Comparison of ENCODE assay signal across 1 cellular context in genomic region chr19:55476100-55476775, GRCh38.
TF ChIP-seq lines count a peak whose summit lies in the region.

TSS of gene ZNF628 (plus strand) at chr19:55476617. CDS start at chr19:55479911, 3,294 bp downstream.

TF ChIP-seq in K562, 482 proteins besides CTCF, POLR2A, EP300 and RAD21 (continued from another document and continues in another):
- TF ChIP-seq ATF7 (IDR thresholded peaks at IDR 0.05) (peak; percentile 71), NCOA1 (IDR thresholded peaks at IDR 0.05; ENCODE audit: low read depth) (peak; percentile 58), ZNF232 (CRISPR knock-in tag; IDR thresholded peaks at IDR 0.05) (0 out of 2 replicates have a peak, but pooled peaks have one; percentile 70), E2F8 (IDR thresholded peaks at IDR 0.05; ENCODE audit: low read depth, partially characterized antibody) (no peak), SUPT5H (IDR thresholded peaks at IDR 0.05) (peak; percentile 57), KHSRP (IDR thresholded peaks at IDR 0.05) (peak; percentile 64), ZNF316 (IDR thresholded peaks at IDR 0.05) (no peak), TFAP4 (CRISPR knock-in tag; IDR thresholded peaks at IDR 0.05; ENCODE audit: borderline replicate concordance) (peak; percentile 78), CBFB (CRISPR knock-in tag; IDR thresholded peaks at IDR 0.05) (peak; percentile 63), ZNF717 (CRISPR knock-in tag; IDR thresholded peaks at IDR 0.05) (peak; percentile 41; the same call in 1 of the 2 replicates), ZFX (CRISPR knock-in tag; IDR thresholded peaks at IDR 0.05) (peak; percentile 99), MTA1 (IDR thresholded peaks at IDR 0.05; ENCODE audit: borderline replicate concordance) (peak; percentile 97), HMGN3 (IDR thresholded peaks at IDR 0.05; ENCODE audit: borderline replicate concordance, extremely low read depth, insufficient read length, low read depth, low read length) (peak; percentile 79), HDAC1 (IDR thresholded peaks at IDR 0.05) (peak in 1 of 2 experiments; percentile 77; a peak in 2 of 4 replicates), MEF2D (tag; conservative IDR thresholded peaks at IDR 0.05; ENCODE audit: low read depth) (0 out of 2 replicates have a peak, but pooled peaks have one; percentile 37), TBP (optimal IDR thresholded peaks at IDR 0.05; ENCODE audit: low read depth, low read length) (peak; percentile 56), NFRKB (IDR thresholded peaks at IDR 0.05; ENCODE audit: low read depth) (peak; percentile 76), ZNF263 (CRISPR knock-in tag; IDR thresholded peaks at IDR 0.05; ENCODE audit: borderline replicate concordance) (0 out of 2 replicates have a peak, but pooled peaks have one; percentile 26), STAG1 (CRISPR knock-in tag; IDR thresholded peaks at IDR 0.05; ENCODE audit: borderline replicate concordance) (0 out of 2 replicates have a peak, but pooled peaks have one; percentile 7), NRF1 (conservative IDR thresholded peaks at IDR 0.05 in 1 of 2, IDR thresholded peaks at IDR 0.05 in 1 of 2) (peak; percentile 80 to 85), ZBTB12 (CRISPR knock-in tag; IDR thresholded peaks at IDR 0.05) (peak; percentile 98), CREM (IDR thresholded peaks at IDR 0.05; ENCODE audit: low read depth) (peak; percentile 99), NBN (IDR thresholded peaks at IDR 0.05; ENCODE audit: low read depth) (peak; percentile 50; the same call in 1 of the 2 replicates), CAMTA2 (CRISPR knock-in tag; conservative IDR thresholded peaks at IDR 0.05) (peak; percentile 59; the same call in 1 of the 2 replicates), DMBX1 (CRISPR knock-in tag; IDR thresholded peaks at IDR 0.05; ENCODE audit: borderline replicate concordance) (peak; percentile 89; the same call in 1 of the 2 replicates), PTRF (tag; IDR thresholded peaks at IDR 0.05) (peak; percentile 40; the same call in 1 of the 2 replicates), MYC (IDR thresholded peaks at IDR 0.05; ENCODE audit: low read depth, low read length) (peak; percentile 98), MYC (CRISPR knock-in tag; IDR thresholded peaks at IDR 0.05; ENCODE audit: borderline replicate concordance, low read depth) (peak; percentile 99), ZMIZ1 (IDR thresholded peaks at IDR 0.05; ENCODE audit: low read depth in 2 of 2, low read length in 2 of 2) (0 out of 4 replicates have a peak, but pooled peaks of 1 of the 2 experiments have one; percentile 49), SMAD1 (IDR thresholded peaks at IDR 0.05; ENCODE audit: low read depth, low read length, partially characterized antibody) (no peak), ZBTB5 (IDR thresholded peaks at IDR 0.05) (no peak), NEUROD1 (IDR thresholded peaks at IDR 0.05; ENCODE audit: borderline replicate concordance, low read depth, low read length, partially characterized antibody) (peak; percentile 13), POLR3G (IDR thresholded peaks at IDR 0.05; ENCODE audit: extremely low read depth, insufficient read length, insufficient replicate concordance) (no peak), RERE (CRISPR knock-in tag; IDR thresholded peaks at IDR 0.05; ENCODE audit: borderline replicate concordance) (no peak), CC2D1A (IDR thresholded peaks at IDR 0.05) (no peak), FOXK1 (CRISPR knock-in tag; IDR thresholded peaks at IDR 0.05; ENCODE audit: borderline replicate concordance) (0 out of 2 replicates have a peak, but pooled peaks have one; percentile 74), NELFE (IDR thresholded peaks at IDR 0.05; ENCODE audit: insufficient read depth, insufficient read length) (no peak), CSDE1 (IDR thresholded peaks at IDR 0.05) (peak in 1 of 2 experiments; percentile 65; a peak in 1 of 4 replicates), TOE1 (IDR thresholded peaks at IDR 0.05; ENCODE audit: borderline replicate concordance) (no peak; the same call in 1 of the 2 replicates), TOE1 (CRISPR knock-in tag; IDR thresholded peaks at IDR 0.05; ENCODE audit: borderline replicate concordance, low read depth) (peak; percentile 80; the same call in 1 of the 2 replicates), FOS (IDR thresholded peaks at IDR 0.05; ENCODE audit: extremely low read depth, insufficient read length) (peak; percentile 61), MXD1 (CRISPR knock-in tag; IDR thresholded peaks at IDR 0.05; ENCODE audit: borderline replicate concordance, poor library complexity, severe bottlenecking) (peak; percentile 79), CBX2 (IDR thresholded peaks at IDR 0.05; ENCODE audit: insufficient read depth, low read length, poor library complexity, severe bottlenecking) (no peak), PCBP1 (IDR thresholded peaks at IDR 0.05; ENCODE audit: low read depth, low read length, poor library complexity, severe bottlenecking) (peak; percentile 63), GTF2A2 (tag; IDR thresholded peaks at IDR 0.05) (no peak), FOXJ2 (tag; IDR thresholded peaks at IDR 0.05) (peak; percentile 76; the same call in 1 of the 2 replicates), ZNF695 (CRISPR knock-in tag; IDR thresholded peaks at IDR 0.05) (no peak), MBD2 (IDR thresholded peaks at IDR 0.05; ENCODE audit: borderline replicate concordance, low read depth) (peak; percentile 96), CCNT2 (IDR thresholded peaks at IDR 0.05; ENCODE audit: borderline replicate concordance, extremely low read depth, insufficient read length, low read depth, low read length) (peak; percentile 46)
